20 cellular contexts compared by ENCODE assay signal in the genomic region with DNA sequence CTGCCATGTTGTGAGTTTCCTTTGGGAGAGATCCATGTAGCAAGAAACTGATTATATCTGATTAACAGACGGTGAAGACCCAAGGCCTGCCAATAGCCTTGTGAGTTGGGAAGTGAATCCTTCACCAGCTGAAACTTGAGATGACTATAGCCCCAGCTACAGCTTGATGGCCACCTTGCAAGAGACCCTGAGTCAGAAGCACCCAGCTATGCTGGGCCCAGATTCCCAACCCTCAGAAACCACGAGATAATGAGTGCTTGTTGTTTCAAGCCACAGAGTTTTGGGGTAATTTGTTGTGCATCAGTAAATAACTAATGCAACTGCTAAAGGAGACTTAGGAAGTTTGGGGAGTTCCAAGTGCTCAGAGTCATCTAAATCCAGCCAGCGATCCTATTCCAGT.
DNase-seq lines count a peak whose midpoint lies in the region; ATAC-seq, FAIRE-seq and TF ChIP-seq lines count a peak whose summit lies in the region.
"Had no signal": no experiment of that assay in that cellular context is flagged by ENCODE, and none has a peak within 500 bp of the region (broad histone marks: within the 10 kb centered on the region; RNA-seq: fewer than 3 reads in every experiment).

No MANE protein-coding gene starts in this region.

- no peak for TF ChIP-seq EP300 in HepG2 (IDR thresholded peaks at IDR 0.05; ENCODE audit: low read depth in 2 of 2, low read length in 2 of 2)
- no peak for TF ChIP-seq EP300 in HepG2 (CRISPR knock-in tag; IDR thresholded peaks at IDR 0.05; ENCODE audit: borderline replicate concordance)

- no peak for ATAC-seq in GM18909 (IDR thresholded peaks at IDR 0.05; ENCODE audit: poor library complexity, unreplicated experiment)
- no peak for ATAC-seq in HepG2
- ATAC-seq: A549, GM23338 had no signal

- H3K27me3 ChIP-seq in HepG2 (ENCODE audit: control insufficient read depth in 1 of 2, insufficient read depth in 2 of 2, low read length in 2 of 2): no peaks in the 10 kb centered on the region
- H3K27me3 ChIP-seq: MG63, Peyer's patch had no signal

- H3K4me1 ChIP-seq in HepG2 (ENCODE audit: insufficient read depth, low read length): peaks cover 7% of the 10 kb centered on the region
- H3K4me1 ChIP-seq: A549, Peyer's patch had no signal

- H3K27ac ChIP-seq in HepG2 (ENCODE audit: extremely low read length, insufficient read depth, low read length): no peak overlapping the region
- H3K27ac ChIP-seq: A549, C4-2B, Peyer's patch had no signal

- H4K20me1 ChIP-seq in HepG2 (ENCODE audit: insufficient read depth, low read length): no peaks in the 10 kb centered on the region

- no peak for TF ChIP-seq POLR2A in HepG2 (IDR thresholded peaks at IDR 0.05; ENCODE audit: insufficient read depth in 1 of 2, low read depth in 2 of 2, low read length in 2 of 2)

- no peaks in the 10 kb centered on the region for H3K9me3 ChIP-seq in HepG2 (ENCODE audit: low read length)
- H3K9me3 ChIP-seq: A549, Caco-2, MG63, Peyer's patch had no signal

- no peak overlapping the region for H2AFZ ChIP-seq in HepG2 (ENCODE audit: low read length)
- H2AFZ ChIP-seq: GM23338 had no signal

- no peak overlapping the region for H3K9ac ChIP-seq in HepG2 (ENCODE audit: insufficient read depth, low read depth, low read length)

- H3K79me2 ChIP-seq in HepG2 (ENCODE audit: insufficient read depth, low read length): no peaks in the 10 kb centered on the region

- peak; percentile 19 for DNase-seq in Daoy (ENCODE audit: low read depth)
- DNase-seq in M059J (ENCODE audit: low read depth): peak; percentile 18
- DNase-seq in astrocyte of the cerebellum (ENCODE audit: low read depth): peak; percentile 20
- DNase-seq in islet precursor cell: peak; percentile 71
- DNase-seq in GOT3 (lab: John Stamatoyannopoulos, UW): no peak
- no peak for DNase-seq in HepG2 (ENCODE audit: low spot score)
- DNase-seq: Caco-2, DMS79, GF-D8, KBM-7, MG63, NCI-H1092 treated with DMSO at 0.1 percent for 48 hours, NCI-H187 treated with DMSO at 0.1 percent for 48 hours, NCI-H446 treated with DMSO at 0.1 percent for 48 hours, Peyer's patch, SHP77 had no signal

- BruUV-seq in HepG2 (replicated peaks; lab: Mats Ljungman, UMichigan): no TSS peak

- no peak for TF ChIP-seq RAD21 in HepG2 (CRISPR knock-in tag; IDR thresholded peaks at IDR 0.05)

- POLR2A ChIA-PET in HepG2 (lab: Yijun Ruan, JAX): no interaction called here

- H3K36me3 ChIP-seq in HepG2 (replicated peaks in 1 of 2; ENCODE audit: control insufficient read depth in 1 of 2, insufficient read depth in 2 of 2, low read length in 2 of 2): no peaks in the 10 kb centered on the region
- H3K36me3 ChIP-seq: MG63, Peyer's patch had no signal

- in situ Hi-C loops in astrocyte of the cerebellum (cut with HindIII; ENCODE audit: low sequenced_read_pairs) (loop anchor here (25.0 kb wide), 2 partner anchors 458 to 608 kb away; a partner anchor contains a TSS), HepG2 (cut with HindIII; ENCODE audit: extremely low pct_ligation_motif_present, low pct_unique_long_range_greater_than_20kb) (loop anchor here (25.0 kb wide), 1 partner anchor 483 kb away; no protein-coding TSS in a partner anchor)

- H3K4me2 ChIP-seq in HepG2 (ENCODE audit: low read depth, low read length): no peak overlapping the region
- H3K4me2 ChIP-seq: A549, GM23338 had no signal

- CTCF ChIA-PET in HepG2 (lab: Yijun Ruan, JAX; ENCODE audit: low intra/inter-chr PET ratio, low total read pairs): no interaction called here

- FAIRE-seq in HepG2 (lab: Jason Lieb, UNC): no peak
- FAIRE-seq: A549 had no signal

- H3K4me3 ChIP-seq in astrocyte of the cerebellum (ENCODE audit: low read depth, low read length): no peak overlapping the region
- H3K4me3 ChIP-seq in HepG2 (replicated peaks in 1 of 3; ENCODE audit: insufficient read depth in 1 of 3, low read depth in 2 of 3, low read length in 3 of 3): no peak overlapping the region
- H3K4me3 ChIP-seq: A549, GM23338, MG63, Peyer's patch had no signal

- TF ChIP-seq CTCF in astrocyte of the cerebellum (IDR thresholded peaks at IDR 0.05; ENCODE audit: low read depth, low read length, missing control alignments): no peak
- no peak for TF ChIP-seq CTCF in HepG2 (CRISPR knock-in tag; IDR thresholded peaks at IDR 0.05)

- 0% methylated on average over 3 of the region's 3 CpGs for WGBS in HepG2 (ENCODE audit: low lambda C conversion rate)

- intact Hi-C loops in HepG2 (cut with micrococcal nuclease; ENCODE audit: unreplicated experiment): no loop called here

TF ChIP-seq in HepG2, 621 proteins besides CTCF, POLR2A, EP300 and RAD21:
- TF ChIP-seq RCOR2 (CRISPR knock-in tag; IDR thresholded peaks at IDR 0.05) (no peak), HIVEP1 (CRISPR knock-in tag; IDR thresholded peaks at IDR 0.05) (no peak)

Comparison
In these comparisons a context has a peak if more than half of its experiments do, and no peak if none do; other contexts are left out.
1. DNase-seq: peak in Daoy (single experiment), M059J (single experiment), astrocyte of the cerebellum (single experiment) and islet precursor cell (single experiment); none in GOT3 (single experiment) and HepG2 (single experiment).